Comparison of ENCODE assay signal across 27 cellular contexts in the genomic region with DNA sequence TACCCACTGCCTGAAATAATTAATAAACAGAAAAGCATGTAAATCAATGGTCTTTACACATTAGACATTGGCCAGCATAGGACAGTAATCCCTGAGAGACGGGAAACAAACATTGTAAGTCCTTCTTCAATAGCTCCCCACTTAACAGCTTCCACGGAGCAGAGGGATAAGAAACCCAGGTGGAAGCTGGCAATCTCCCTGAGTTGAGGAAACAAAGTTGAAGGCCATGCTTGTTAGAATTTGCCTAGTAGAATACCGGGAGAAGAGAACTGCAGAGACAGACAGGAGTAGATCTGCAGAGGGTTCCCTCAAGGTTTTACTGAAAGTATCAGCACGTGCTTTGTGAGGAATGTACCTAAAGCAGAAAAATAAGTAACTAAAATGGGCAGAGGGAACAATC. TPM values are rescaled to one million over a fixed set of nuclear protein-coding genes. Genes with fewer than 3 reads are reported as not detected.
DNase-seq lines count a peak whose midpoint lies in the region; ATAC-seq, FAIRE-seq and TF ChIP-seq lines count a peak whose summit lies in the region.
"Had no signal": no experiment of that assay in that cellular context is flagged by ENCODE, and none has a peak within 500 bp of the region (broad histone marks: within the 10 kb centered on the region; RNA-seq: fewer than 3 reads in every experiment).

No MANE protein-coding gene starts in this region.

- H3K27ac Mint-ChIP-seq in HFFc6 (peak overlapping the region; percentile 30; the same call in 1 of the 2 replicates), T-helper 17 cell (no peak overlapping the region)
- H3K27ac Mint-ChIP-seq: CD4-positive, alpha-beta memory T cell had no signal

- H3K27ac ChIP-seq in pancreas (no peak overlapping the region), left ventricle myocardium inferior (replicated peaks) (no peak overlapping the region), thyroid gland (no peak overlapping the region)
- H3K27ac ChIP-seq: BLaER1 had no signal

- H3K4me1 ChIP-seq in pancreas = peaks cover 0 to 16% (median 0%) of the 10 kb centered on the region in 3 donors
- peaks cover 26% of the 10 kb centered on the region for H3K4me1 ChIP-seq in left ventricle myocardium inferior
- H3K4me1 ChIP-seq in thyroid gland = peaks cover 0 to 4% of the 10 kb centered on the region in 2 donors
- H3K4me1 ChIP-seq: BE2C had no signal

- H3K4me3 Mint-ChIP-seq in HFFc6 (no peak overlapping the region), T-helper 17 cell (peak overlapping the region; percentile 39)
- H3K4me3 Mint-ChIP-seq: CD14-positive monocyte; CD4-positive, alpha-beta memory T cell; CD4-positive, CD25-positive, alpha-beta regulatory T cell; CD8-positive, alpha-beta memory T cell had no signal

- TF ChIP-seq POLR2A in thyroid gland (IDR thresholded peaks at IDR 0.05) = no peak

- H3K4me3 ChIP-seq in pancreas (no peak overlapping the region), left ventricle myocardium inferior (no peak overlapping the region), thyroid gland (replicated peaks in 1 of 3) (no peak overlapping the region)
- H3K4me3 ChIP-seq: BLaER1, GM12878 had no signal

- no peak for FAIRE-seq in pancreas (lab: Jason Lieb, UNC)
- FAIRE-seq: A204.1, GM12878, GM18507 had no signal

- H3K27me3 Mint-ChIP-seq in HFFc6 (ENCODE audit: insufficient read depth) (no peaks in the 10 kb centered on the region; the same call in 1 of the 2 replicates), T-helper 17 cell (no peaks in the 10 kb centered on the region)
- H3K27me3 Mint-ChIP-seq: CD4-positive, alpha-beta memory T cell; CD4-positive, CD25-positive, alpha-beta regulatory T cell had no signal

- H3K36me3 Mint-ChIP-seq in HFFc6 (ENCODE audit: low read depth) = peaks cover 21% of the 10 kb centered on the region
- H3K36me3 Mint-ChIP-seq in T-helper 17 cell (ENCODE audit: low read depth) = peaks cover 6% of the 10 kb centered on the region
- H3K36me3 Mint-ChIP-seq: CD4-positive, CD25-positive, alpha-beta regulatory T cell had no signal

- no peaks in the 10 kb centered on the region for H3K36me3 ChIP-seq in pancreas
- no peaks in the 10 kb centered on the region for H3K36me3 ChIP-seq in left ventricle myocardium inferior
- H3K36me3 ChIP-seq in thyroid gland = no peaks in the 10 kb centered on the region
- H3K36me3 ChIP-seq: BE2C had no signal

- 24 to 26% methylated on average over 4 of the region's 4 CpGs for WGBS in pancreas, 2 donors
- 88 to 89% methylated on average over 4 of the region's 4 CpGs for WGBS in thyroid gland, 2 donors

- intact Hi-C loops in pancreas (cut with DNase I) (no loop called here), left ventricle myocardium inferior (cut with micrococcal nuclease) (no loop called here), thyroid gland (cut with DNase I) (no loop called here)

- H3K4me1 Mint-ChIP-seq in HFFc6 (ENCODE audit: low read depth) (peaks cover 76% of the 10 kb centered on the region), T-helper 17 cell (peaks cover 17% of the 10 kb centered on the region)

- H3K27me3 ChIP-seq in pancreas = no peaks in the 10 kb centered on the region
- H3K27me3 ChIP-seq in left ventricle myocardium inferior (ENCODE audit: low read depth) = no peaks in the 10 kb centered on the region
- no peaks in the 10 kb centered on the region for H3K27me3 ChIP-seq in thyroid gland
- H3K27me3 ChIP-seq: BE2C, BLaER1 had no signal

- ATAC-seq in T-helper 17 cell = no peak
- peak; percentile 24 to 59 (median 50) for ATAC-seq in pancreas
- no peak for ATAC-seq in HG02642 (IDR thresholded peaks at IDR 0.05; ENCODE audit: poor library complexity, unreplicated experiment)
- ATAC-seq: GM12878 had no signal

- TF ChIP-seq CTCF in HFFc6 (IDR thresholded peaks at IDR 0.05) = no peak
- TF ChIP-seq CTCF in pancreas (IDR thresholded peaks at IDR 0.05) = no peak
- no peak for TF ChIP-seq CTCF in left ventricle myocardium inferior (IDR thresholded peaks at IDR 0.05; ENCODE audit: borderline replicate concordance)
- TF ChIP-seq CTCF in thyroid gland (IDR thresholded peaks at IDR 0.05) = no peak

- no peaks in the 10 kb centered on the region for H3K9me3 ChIP-seq in T-helper 17 cell (ENCODE audit: control insufficient read depth, low read length, poor library complexity, severe bottlenecking)
- H3K9me3 ChIP-seq in pancreas = no peaks in the 10 kb centered on the region
- H3K9me3 ChIP-seq in left ventricle myocardium inferior (replicated peaks) = no peaks in the 10 kb centered on the region
- H3K9me3 ChIP-seq in thyroid gland = no peaks in the 10 kb centered on the region
- H3K9me3 ChIP-seq: BE2C had no signal

- H3K9me3 Mint-ChIP-seq in HFFc6 = no peaks in the 10 kb centered on the region
- H3K9me3 Mint-ChIP-seq: CD14-positive monocyte; CD4-positive, alpha-beta memory T cell; CD4-positive, CD25-positive, alpha-beta regulatory T cell; CD8-positive, alpha-beta memory T cell had no signal

- DNase-seq in HFFc6 = no peak
- peak; percentile 9 for DNase-seq in NCI-H69 (lab: John Stamatoyannopoulos, UW)
- DNase-seq in T-helper 17 cell = no peak
- no peak for DNase-seq in pancreas
- no peak for DNase-seq in left ventricle myocardium inferior
- no peak for DNase-seq in thyroid gland
- DNase-seq: 8988T; ACHN; BE2C; C1 segment of cervical spinal cord; CD4-positive, alpha-beta memory T cell; CD4-positive, CD25-positive, alpha-beta regulatory T cell; CD8-positive, alpha-beta memory T cell; COR-L47; DMS 273 treated with DMSO at 0.1 percent for 48 hours; DMS153; DMS53; DMS79; DND-41; EL; GDM1 had no signal

RNA-seq across cellular contexts. Expression of gene REV3L, which starts 33.9 kb away (rescaled TPM):
- total RNA-seq in HFFc6 (2021; fragmentation: NEBNext Ultra II Directional; extraction: Animal tissue kit (Norgen Biotek cat#: 25700)) = 10 to 100 TPM; 22.4 to 36.3 (median 31.2) TPM
- 10 to 100 TPM; 18.9 to 19.8 TPM for total RNA-seq in T-helper 17 cell
- total RNA-seq in pancreas = 10 to 100 TPM; 11.5 to 22.0 (median 16.2) TPM
- polyA plus RNA-seq in pancreas = 10 to 100 TPM in 1 of 2 donors, 1 to 10 TPM in 1; 6.9 to 11.2 TPM
- total RNA-seq in left ventricle myocardium inferior = 12.5 TPM
- total RNA-seq in thyroid gland = 10 to 100 TPM; 38.2 to 73.5 (median 60.0) TPM

Comparison
In these comparisons a context has a peak if more than half of its experiments do, and no peak if none do; other contexts are left out.
1. ATAC-seq: peak in pancreas (4 of 4); none in T-helper 17 cell (single experiment) and HG02642 (single experiment).